1 cellular context compared by ENCODE assay signal in the genomic region with DNA sequence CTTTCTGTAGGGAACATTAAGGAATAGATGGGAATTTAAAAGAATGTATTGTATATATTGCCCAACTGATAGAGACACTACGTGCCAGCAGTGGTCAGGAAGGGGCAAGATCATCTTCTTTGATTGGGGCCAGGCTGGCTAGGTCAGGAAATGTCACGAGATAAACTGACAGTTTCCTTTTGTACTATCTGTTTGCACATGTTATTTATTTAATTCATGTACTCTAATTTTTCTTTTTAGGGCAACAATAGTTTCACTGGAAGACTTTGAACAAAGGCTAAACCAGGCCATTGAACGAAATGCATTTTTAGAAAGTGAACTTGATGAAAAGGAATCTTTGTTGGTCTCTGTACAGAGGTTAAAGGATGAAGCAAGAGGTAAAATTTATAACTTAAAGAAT.
TF ChIP-seq lines count a peak whose summit lies in the region.

No MANE protein-coding gene starts in this region.

TF ChIP-seq in HepG2, 621 proteins besides CTCF, POLR2A, EP300 and RAD21 (continued from another document and continues in another):
- TF ChIP-seq PAXIP1 (CRISPR knock-in tag; conservative IDR thresholded peaks at IDR 0.05) (peak; percentile 76), ZBTB43 (CRISPR knock-in tag; conservative IDR thresholded peaks at IDR 0.05) (no peak), ISL2 (CRISPR knock-in tag; IDR thresholded peaks at IDR 0.05) (peak; percentile 88), ZNF513 (CRISPR knock-in tag; conservative IDR thresholded peaks at IDR 0.05) (no peak), RBFOX2 (IDR thresholded peaks at IDR 0.05; ENCODE audit: low read depth, low read length) (no peak), NFATC3 (CRISPR knock-in tag; IDR thresholded peaks at IDR 0.05) (no peak), CEBPG (CRISPR knock-in tag; IDR thresholded peaks at IDR 0.05) (peak; percentile 81), NFKBIZ (CRISPR knock-in tag; IDR thresholded peaks at IDR 0.05) (no peak), ZNF768 (CRISPR knock-in tag; IDR thresholded peaks at IDR 0.05) (no peak), KLF9 (CRISPR knock-in tag; IDR thresholded peaks at IDR 0.05; ENCODE audit: low read depth) (no peak), TP53 (CRISPR knock-in tag; conservative IDR thresholded peaks at IDR 0.05) (no peak), TAF15 (IDR thresholded peaks at IDR 0.05; ENCODE audit: low read depth, low read length, poor library complexity, severe bottlenecking) (no peak), ZNF724P (CRISPR knock-in tag; IDR thresholded peaks at IDR 0.05; ENCODE audit: borderline replicate concordance) (no peak), GLMP (CRISPR knock-in tag; IDR thresholded peaks at IDR 0.05; ENCODE audit: borderline replicate concordance) (no peak), SOX5 (CRISPR knock-in tag; IDR thresholded peaks at IDR 0.05; ENCODE audit: borderline replicate concordance) (peak; percentile 95; the same call in 1 of the 2 replicates), ARNT2 (CRISPR knock-in tag; IDR thresholded peaks at IDR 0.05; ENCODE audit: low read depth) (no peak), ZNF891 (CRISPR knock-in tag; IDR thresholded peaks at IDR 0.05) (no peak), NR2F2 (IDR thresholded peaks at IDR 0.05; ENCODE audit: borderline replicate concordance, low read depth) (peak; percentile 81; the same call in 1 of the 2 replicates), ZNF574 (CRISPR knock-in tag; IDR thresholded peaks at IDR 0.05) (no peak), ZNF276 (CRISPR knock-in tag; IDR thresholded peaks at IDR 0.05; ENCODE audit: low read depth) (no peak), SRSF4 (IDR thresholded peaks at IDR 0.05; ENCODE audit: low read depth, low read length, poor library complexity, severe bottlenecking) (no peak), JARID2 (CRISPR knock-in tag; IDR thresholded peaks at IDR 0.05; ENCODE audit: insufficient replicate concordance) (no peak), ZNF251 (CRISPR knock-in tag; IDR thresholded peaks at IDR 0.05) (no peak), HNRNPK (IDR thresholded peaks at IDR 0.05; ENCODE audit: low read depth, low read length, poor library complexity, severe bottlenecking) (no peak), NFIC (IDR thresholded peaks at IDR 0.05; ENCODE audit: low read length) (peak; percentile 88), ZNF572 (CRISPR knock-in tag; IDR thresholded peaks at IDR 0.05) (no peak), ZFP62 (CRISPR knock-in tag; IDR thresholded peaks at IDR 0.05) (no peak), CREM (IDR thresholded peaks at IDR 0.05) (peak; percentile 71; the same call in 1 of the 2 replicates), CREM (CRISPR knock-in tag; IDR thresholded peaks at IDR 0.05) (no peak), KDM1A (CRISPR knock-in tag; IDR thresholded peaks at IDR 0.05) (no peak), SMYD3 (CRISPR knock-in tag; IDR thresholded peaks at IDR 0.05) (no peak), SSRP1 (CRISPR knock-in tag; IDR thresholded peaks at IDR 0.05) (no peak), HOXA5 (CRISPR knock-in tag; IDR thresholded peaks at IDR 0.05) (no peak)
- TF ChIP-seq, protein P1, sequence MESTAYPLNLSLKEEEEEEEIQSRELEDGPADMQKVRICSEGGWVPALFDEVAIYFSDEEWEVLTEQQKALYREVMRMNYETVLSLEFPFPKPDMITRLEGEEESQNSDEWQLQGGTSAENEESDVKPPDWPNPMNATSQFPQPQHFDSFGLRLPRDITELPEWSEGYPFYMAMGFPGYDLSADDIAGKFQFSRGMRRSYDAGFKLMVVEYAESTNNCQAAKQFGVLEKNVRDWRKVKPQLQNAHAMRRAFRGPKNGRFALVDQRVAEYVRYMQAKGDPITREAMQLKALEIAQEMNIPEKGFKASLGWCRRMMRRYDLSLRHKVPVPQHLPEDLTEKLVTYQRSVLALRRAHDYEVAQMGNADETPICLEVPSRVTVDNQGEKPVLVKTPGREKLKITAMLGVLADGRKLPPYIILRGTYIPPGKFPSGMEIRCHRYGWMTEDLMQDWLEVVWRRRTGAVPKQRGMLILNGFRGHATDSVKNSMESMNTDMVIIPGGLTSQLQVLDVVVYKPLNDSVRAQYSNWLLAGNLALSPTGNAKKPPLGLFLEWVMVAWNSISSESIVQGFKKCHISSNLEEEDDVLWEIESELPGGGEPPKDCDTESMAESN (CRISPR knock-in tag; conservative IDR thresholded peaks at IDR 0.05): no peak
- TF ChIP-seq, protein P2, sequence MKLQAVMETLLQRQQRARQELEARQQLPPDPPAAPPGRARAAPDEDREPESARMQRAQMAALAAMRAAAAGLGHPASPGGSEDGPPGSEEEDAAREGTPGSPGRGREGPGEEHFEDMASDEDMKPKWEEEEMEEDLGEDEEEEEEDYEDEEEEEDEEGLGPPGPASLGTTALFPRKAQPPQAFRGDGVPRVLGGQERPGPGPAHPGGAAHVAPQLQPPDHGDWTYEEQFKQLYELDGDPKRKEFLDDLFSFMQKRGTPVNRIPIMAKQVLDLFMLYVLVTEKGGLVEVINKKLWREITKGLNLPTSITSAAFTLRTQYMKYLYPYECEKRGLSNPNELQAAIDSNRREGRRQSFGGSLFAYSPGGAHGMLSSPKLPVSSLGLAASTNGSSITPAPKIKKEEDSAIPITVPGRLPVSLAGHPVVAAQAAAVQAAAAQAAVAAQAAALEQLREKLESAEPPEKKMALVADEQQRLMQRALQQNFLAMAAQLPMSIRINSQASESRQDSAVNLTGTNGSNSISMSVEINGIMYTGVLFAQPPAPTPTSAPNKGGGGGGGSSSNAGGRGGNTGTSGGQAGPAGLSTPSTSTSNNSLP (IDR thresholded peaks at IDR 0.05; ENCODE audit: low read depth, low read length): 0 out of 2 replicates have a peak, but pooled peaks have one; percentile 26
- TF ChIP-seq, protein P3, sequence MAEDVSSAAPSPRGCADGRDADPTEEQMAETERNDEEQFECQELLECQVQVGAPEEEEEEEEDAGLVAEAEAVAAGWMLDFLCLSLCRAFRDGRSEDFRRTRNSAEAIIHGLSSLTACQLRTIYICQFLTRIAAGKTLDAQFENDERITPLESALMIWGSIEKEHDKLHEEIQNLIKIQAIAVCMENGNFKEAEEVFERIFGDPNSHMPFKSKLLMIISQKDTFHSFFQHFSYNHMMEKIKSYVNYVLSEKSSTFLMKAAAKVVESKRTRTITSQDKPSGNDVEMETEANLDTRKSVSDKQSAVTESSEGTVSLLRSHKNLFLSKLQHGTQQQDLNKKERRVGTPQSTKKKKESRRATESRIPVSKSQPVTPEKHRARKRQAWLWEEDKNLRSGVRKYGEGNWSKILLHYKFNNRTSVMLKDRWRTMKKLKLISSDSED (CRISPR knock-in tag; IDR thresholded peaks at IDR 0.05): no peak
